ENCODE assay signal across 10 cellular contexts in the genomic region with DNA sequence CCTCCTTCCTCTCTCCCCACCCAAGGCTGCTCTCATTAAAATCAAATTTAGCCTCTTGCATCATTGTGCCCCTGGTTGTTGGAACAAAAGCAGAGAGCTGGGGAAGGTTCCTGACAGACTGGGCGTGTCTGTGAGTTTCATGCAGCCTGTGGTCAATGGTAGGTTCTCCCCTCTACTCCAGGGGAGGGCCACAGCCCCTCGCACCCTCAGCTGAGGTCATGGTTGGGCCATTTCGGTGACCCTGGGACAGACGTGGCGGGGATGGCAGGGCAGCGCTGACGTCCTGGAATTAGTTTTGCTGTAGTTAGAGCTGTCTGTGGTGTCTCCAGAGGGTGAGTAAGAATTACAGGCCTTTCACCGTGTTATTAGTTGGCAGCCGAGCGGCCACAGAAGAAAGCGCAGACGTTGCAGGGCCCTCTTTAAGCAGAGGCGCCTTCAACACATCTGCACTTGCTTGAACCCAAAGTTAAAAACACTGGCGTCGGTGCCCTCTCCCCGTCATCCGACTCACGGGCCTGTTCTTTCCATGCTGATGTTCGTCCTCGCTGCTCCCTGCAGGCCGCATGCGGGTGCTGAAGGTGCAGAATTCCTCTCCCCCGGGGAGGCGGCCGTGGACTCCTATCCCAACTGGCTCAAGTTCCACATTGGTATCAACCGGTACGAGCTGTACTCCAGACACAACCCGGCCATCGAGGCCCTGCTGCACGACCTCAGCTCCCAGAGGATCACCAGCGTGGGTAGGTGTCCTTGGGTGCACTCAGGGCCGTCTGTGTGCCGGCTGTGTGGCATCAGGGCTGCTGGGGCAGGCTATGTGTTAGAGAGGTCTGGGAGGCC. TPM values are rescaled to one million over a fixed set of nuclear protein-coding genes. Genes with fewer than 3 reads are reported as not detected.
A peak's percentile ranks its signal among the peaks of the same experiment; 100 is the strongest.
DNase-seq lines count a peak whose midpoint lies in the region; ATAC-seq, FAIRE-seq and TF ChIP-seq lines count a peak whose summit lies in the region.
"Had no signal": no experiment of that assay in that cellular context is flagged by ENCODE, and none has a peak within 500 bp of the region (broad histone marks: within the 10 kb centered on the region; RNA-seq: fewer than 3 reads in every experiment).

No MANE protein-coding gene starts in this region.

- no peak for FAIRE-seq in pancreas (lab: Jason Lieb, UNC)
- FAIRE-seq: colon had no signal

- no peaks in the 10 kb centered on the region for H3K9me3 ChIP-seq in CD8-positive, alpha-beta memory T cell (ENCODE audit: low read length)
- H3K9me3 ChIP-seq in Panc1 (ENCODE audit: control insufficient read depth, insufficient read depth, low read depth, low read length), result no peaks in the 10 kb centered on the region
- H3K9me3 ChIP-seq in pancreas, result no peaks in the 10 kb centered on the region

- H3K4me3 Mint-ChIP-seq in CD8-positive, alpha-beta memory T cell, result peak overlapping the region in 4 of 7 donors; percentile 23 to 61 (median 41)
- no peak overlapping the region for H3K4me3 Mint-ChIP-seq in endothelial cell (ENCODE audit: unreplicated experiment)

- CTCF ChIA-PET in CD8-positive, alpha-beta memory T cell (lab: Charles Lee), result no interaction called here
- CTCF ChIA-PET in Panc1 (lab: Charles Lee), result interaction anchor here (0.6 kb wide), 2 partner anchors 21 to 131 kb away, joined by 3 to 6 read pairs; no protein-coding TSS in a partner anchor

- peaks cover 3 to 4% (median 4%) of the 10 kb centered on the region in 3 donors for H3K4me1 Mint-ChIP-seq in CD8-positive, alpha-beta memory T cell
- H3K4me1 Mint-ChIP-seq in endothelial cell (ENCODE audit: unreplicated experiment), result peaks cover 11% of the 10 kb centered on the region

- no TSS peak for BruUV-seq in Panc1 (replicated peaks; lab: Mats Ljungman, UMichigan)

- peaks cover 11% of the 10 kb centered on the region for H3K27me3 ChIP-seq in CD8-positive, alpha-beta memory T cell (ENCODE audit: insufficient read depth, low read length, poor library complexity, severe bottlenecking)
- no peaks in the 10 kb centered on the region for H3K27me3 ChIP-seq in Panc1 (ENCODE audit: control insufficient read depth, insufficient read depth, low read length)
- no peaks in the 10 kb centered on the region for H3K27me3 ChIP-seq in pancreas

- H3K36me3 Mint-ChIP-seq in CD8-positive, alpha-beta memory T cell, result no peaks in the 10 kb centered on the region
- H3K36me3 Mint-ChIP-seq in endothelial cell (ENCODE audit: low read depth, unreplicated experiment), result no peaks in the 10 kb centered on the region

- POLR2A ChIA-PET in CD8-positive, alpha-beta memory T cell (lab: Charles Lee), result no interaction called here
- POLR2A ChIA-PET in Panc1 (lab: Charles Lee), result no interaction called here

- peaks cover 19 to 47% of the 10 kb centered on the region in 2 donors for H3K27me3 Mint-ChIP-seq in CD8-positive, alpha-beta memory T cell
- H3K27me3 Mint-ChIP-seq in endothelial cell (ENCODE audit: unreplicated experiment), result peaks cover 19% of the 10 kb centered on the region

- intact Hi-C loops in Panc1 (cut with micrococcal nuclease; ENCODE audit: unreplicated experiment), result no loop called here
- intact Hi-C loops in pancreas (cut with DNase I), result no loop called here

- peaks cover 3% of the 10 kb centered on the region for H3K4me1 ChIP-seq in CD8-positive, alpha-beta memory T cell (ENCODE audit: insufficient read depth, low read length)
- H3K4me1 ChIP-seq in Panc1 (ENCODE audit: control insufficient read depth, insufficient read depth, low read length) (peaks cover 16% of the 10 kb centered on the region), pancreas (peaks cover 0 to 5% (median 0%) of the 10 kb centered on the region in 3 donors)

- H3K27ac Mint-ChIP-seq in CD8-positive, alpha-beta memory T cell, result no peak overlapping the region
- H3K27ac Mint-ChIP-seq in endothelial cell (ENCODE audit: unreplicated experiment), result no peak overlapping the region

- H3K27ac ChIP-seq in CD8-positive, alpha-beta memory T cell (ENCODE audit: low read depth, low read length), result no peak overlapping the region
- H3K27ac ChIP-seq in Panc1 (ENCODE audit: low read length) (peak overlapping the region; percentile 23; the same call in 1 of the 2 replicates), pancreas (peak overlapping the region in 1 of 4 donors; percentile 71)

- peaks cover 0 to 2% (median 0%) of the 10 kb centered on the region in 5 donors for H3K9me3 Mint-ChIP-seq in CD8-positive, alpha-beta memory T cell
- H3K9me3 Mint-ChIP-seq in endothelial cell (ENCODE audit: unreplicated experiment), result no peaks in the 10 kb centered on the region

- WGBS in pancreas, 2 donors, result 90% methylated on average over 33 of the region's 33 CpGs

- DNase-seq in CD8-positive, alpha-beta memory T cell, result no peak
- no peak for DNase-seq in Panc1 (ENCODE audit: low read depth, low spot score)
- peak; percentile 52 for DNase-seq in fibroblast of mammary gland (ENCODE audit: low read depth)
- no peak for DNase-seq in pancreas
- DNase-seq in endothelial cell (ENCODE audit: low spot score), result no peak
- no peak for DNase-seq in NCI-H1417 treated with DMSO at 0.1 percent for 48 hours (lab: John Stamatoyannopoulos, UW)
- DNase-seq: NCI-H1092 treated with DMSO at 0.1 percent for 48 hours had no signal

- H3K36me3 ChIP-seq in CD8-positive, alpha-beta memory T cell (ENCODE audit: insufficient read depth, low read length), result no peaks in the 10 kb centered on the region
- peaks cover 2% of the 10 kb centered on the region; the same call in 1 of the 2 replicates for H3K36me3 ChIP-seq in Panc1 (ENCODE audit: control insufficient read depth, insufficient read depth, low read length)
- H3K36me3 ChIP-seq in pancreas, result peaks cover 0 to 12% (median 0%) of the 10 kb centered on the region in 3 donors

- no peak overlapping the region for H3K4me3 ChIP-seq in CD8-positive, alpha-beta memory T cell (ENCODE audit: low read length)
- H3K4me3 ChIP-seq in Panc1 (ENCODE audit: low read depth in 2 of 2, low read length in 2 of 2) (peak overlapping the region; percentile 63 to 78), fibroblast of mammary gland (ENCODE audit: control insufficient read depth, low read depth, low read length) (peak overlapping the region; percentile 95), pancreas (peak overlapping the region in 3 of 4 donors; percentile 56 to 77 (median 59))

- TF ChIP-seq CTCF in Panc1 (IDR thresholded peaks at IDR 0.05) (no peak), fibroblast of mammary gland (conservative IDR thresholded peaks at IDR 0.05; ENCODE audit: control insufficient read depth, insufficient read depth, low read depth, low read length) (no peak), pancreas (IDR thresholded peaks at IDR 0.05) (no peak), endothelial cell (IDR thresholded peaks at IDR 0.05; ENCODE audit: unreplicated experiment) (no peak)

- in situ Hi-C loops in Panc1 (cut with HindIII; ENCODE audit: low pct_unique_long_range_greater_than_20kb, low sequenced_read_pairs), result no loop called here

- ATAC-seq in Panc1 (no peak), pancreas (no peak), HG03196 (IDR thresholded peaks at IDR 0.05; ENCODE audit: unreplicated experiment) (no peak), GM21526 (IDR thresholded peaks at IDR 0.05; ENCODE audit: low FRiP score, unreplicated experiment) (no peak)

RNA-seq across cellular contexts. Expression of gene FAM20C, which starts 2.8 kb away (rescaled TPM):
- 1 to 10 TPM; 3.2 to 3.6 TPM for total RNA-seq in CD8-positive, alpha-beta memory T cell
- not detected for polyA plus RNA-seq in CD8-positive, alpha-beta memory T cell
- total RNA-seq in Panc1 (2021; ENCODE audit: unreplicated experiment), result 62.4 TPM
- 91.8 TPM for polyA plus RNA-seq in Panc1 (2012; ENCODE audit: insufficient read length)
- total RNA-seq in pancreas, result 10 to 100 TPM in 3 of 6 donors, 1 to 10 TPM in 3; 8.9 to 43.1 (median 11.2) TPM
- polyA plus RNA-seq in pancreas, result 10 to 100 TPM; 14.2 to 16.9 TPM
- 3.1 TPM for total RNA-seq in endothelial cell (ENCODE audit: unreplicated experiment)
